In the genomic region with DNA sequence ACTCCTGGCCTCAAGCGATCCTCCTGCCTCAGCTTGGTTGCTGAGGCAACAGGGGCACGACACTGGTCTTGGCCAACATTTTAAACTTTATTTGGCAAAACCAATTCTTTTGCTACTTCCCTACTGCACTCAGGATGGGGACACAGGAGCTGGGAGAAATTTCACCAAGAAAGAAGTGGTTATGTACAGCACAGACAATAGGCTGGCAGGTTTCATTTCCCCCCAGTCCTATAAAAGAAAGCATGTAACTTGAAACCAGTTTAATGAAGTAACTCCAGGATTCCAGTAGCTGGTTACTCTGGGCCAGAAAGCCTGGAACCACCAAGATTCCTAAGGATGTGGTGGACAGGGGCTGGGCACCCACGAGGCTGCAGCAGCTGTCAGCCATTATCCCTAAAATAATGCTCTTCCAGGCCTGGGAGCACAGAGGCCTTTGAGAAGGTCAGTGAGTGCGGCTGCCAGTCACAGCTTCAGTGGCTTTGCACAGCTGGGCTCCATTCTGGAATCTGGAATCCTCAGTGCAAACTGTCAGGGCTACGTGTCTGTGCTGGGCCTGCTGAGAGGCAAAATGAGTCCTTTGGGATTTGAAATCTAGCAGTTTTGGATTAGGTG, we compare ENCODE assay signal across 8 cellular contexts.
DNase-seq lines count a peak whose midpoint lies in the region; ATAC-seq and TF ChIP-seq lines count a peak whose summit lies in the region.

No MANE protein-coding gene starts in this region.

- no peak for TF ChIP-seq CTCF in fibroblast of mammary gland (conservative IDR thresholded peaks at IDR 0.05; ENCODE audit: control insufficient read depth, insufficient read depth, low read depth, low read length)

- no peaks in the 10 kb centered on the region for H3K27me3 ChIP-seq in H7 (ENCODE audit: control insufficient read depth, insufficient read depth, low read length)
- no peaks in the 10 kb centered on the region for H3K27me3 ChIP-seq in NT2/D1 (ENCODE audit: insufficient read depth, insufficient read length)

- DNase-seq in H7: peak; percentile 57
- DNase-seq in NT2/D1 (ENCODE audit: low read depth, low spot score): peak; percentile 40
- DNase-seq in fibroblast of mammary gland (ENCODE audit: low read depth): peak; percentile 71
- DNase-seq in renal cortical epithelial cell (ENCODE audit: low read depth): peak; percentile 65
- DNase-seq in activated CD4-positive, alpha-beta T cell treated with anti-CD3 and anti-CD28 coated beads for 48 hours: no peak
- DNase-seq in posterior cingulate gyrus: no peak

- no peaks in the 10 kb centered on the region for H3K4me1 ChIP-seq in NT2/D1 (ENCODE audit: insufficient read depth, insufficient read length)

- intact Hi-C loops in posterior cingulate gyrus (cut with DNase I): no loop called here

- no peaks in the 10 kb centered on the region for H3K9me3 ChIP-seq in NT2/D1 (ENCODE audit: insufficient read depth, low read length)

- no peak overlapping the region for H3K9ac ChIP-seq in NT2/D1 (ENCODE audit: insufficient read length, low read depth)

- H3K4me3 ChIP-seq in H7 (ENCODE audit: insufficient read depth, low read depth, low read length): no peak overlapping the region
- no peak overlapping the region for H3K4me3 ChIP-seq in NT2/D1 (ENCODE audit: insufficient read length, low read depth)
- no peak overlapping the region for H3K4me3 ChIP-seq in fibroblast of mammary gland (ENCODE audit: control insufficient read depth, low read depth, low read length)

- no peak for ATAC-seq in GM19395 (IDR thresholded peaks at IDR 0.05; ENCODE audit: unreplicated experiment)
- no peak for ATAC-seq in HG02642 (IDR thresholded peaks at IDR 0.05; ENCODE audit: poor library complexity, unreplicated experiment)

- no peaks in the 10 kb centered on the region for H3K36me3 ChIP-seq in H7 (replicated peaks; ENCODE audit: control insufficient read depth, insufficient read depth, low read length)
- no peaks in the 10 kb centered on the region for H3K36me3 ChIP-seq in NT2/D1 (ENCODE audit: insufficient read depth, insufficient read length, low read length)

Comparison
In these comparisons a context has a peak if more than half of its experiments do, and no peak if none do; other contexts are left out.
1. DNase-seq: peak in H7 (single experiment), NT2/D1 (single experiment), fibroblast of mammary gland (single experiment) and renal cortical epithelial cell (single experiment); none in activated CD4-positive, alpha-beta T cell treated with anti-CD3 and anti-CD28 coated beads for 48 hours (single experiment) and posterior cingulate gyrus (0 of 10).